Comparison of ENCODE assay signal across 9 cellular contexts in genomic region chr6:31202259-31203166, GRCh38. TPM values are rescaled to one million over a fixed set of nuclear protein-coding genes. Genes with fewer than 3 reads are reported as not detected.
DNase-seq lines count a peak whose midpoint lies in the region; ATAC-seq and TF ChIP-seq lines count a peak whose summit lies in the region.
"Had no signal": no experiment of that assay in that cellular context is flagged by ENCODE, and none has a peak within 500 bp of the region (broad histone marks: within the 10 kb centered on the region; RNA-seq: fewer than 3 reads in every experiment).

No MANE protein-coding gene starts in this region.

- H3K27me3 Mint-ChIP-seq in stimulated activated naive CD8-positive, alpha-beta T cell treated with anti-CD3 and anti-CD28 coated beads, Interleukin-15, amount 100 ng/mL, for 72 hours, result no peaks in the 10 kb centered on the region

- WGBS in esophagus squamous epithelium, 2 donors, result 25 to 28% methylated on average over 8 of the region's 11 CpGs
- WGBS in aorta, 2 donors, result 42 to 48% methylated on average over 11 of the region's 11 CpGs

- H3K9me3 Mint-ChIP-seq in stimulated activated naive CD8-positive, alpha-beta T cell treated with anti-CD3 and anti-CD28 coated beads, Interleukin-15, amount 100 ng/mL, for 72 hours, result peaks cover 7 to 23% of the 10 kb centered on the region in 2 donors
- H3K9me3 Mint-ChIP-seq: neural progenitor cell had no signal

- DNase-seq in NK-92 treated with Interleukin-12 subunit alpha and Interleukin-12 subunit beta, amount 100 ng/mL, for 24 hours (lab: John Stamatoyannopoulos, UW), result peak; percentile 26
- DNase-seq in NK-92 (lab: John Stamatoyannopoulos, UW; ENCODE audit: unreplicated experiment), result no peak
- DNase-seq in esophagus squamous epithelium (lab: John Stamatoyannopoulos, UW), result no peak
- peak in 1 of 2 donors; percentile 15 for DNase-seq in stimulated activated naive CD8-positive, alpha-beta T cell treated with anti-CD3 and anti-CD28 coated beads, Interleukin-15, amount 100 ng/mL, for 72 hours
- DNase-seq in aorta, result no peak
- no peak for DNase-seq in T-helper 9 cell
- no peak for DNase-seq in A172 (ENCODE audit: low spot score)

- peaks cover 68% of the 10 kb centered on the region for H3K4me1 Mint-ChIP-seq in stimulated activated naive CD8-positive, alpha-beta T cell treated with anti-CD3 and anti-CD28 coated beads, Interleukin-15, amount 100 ng/mL, for 72 hours

- no peak for ATAC-seq in stimulated activated naive CD8-positive, alpha-beta T cell treated with anti-CD3 and anti-CD28 coated beads, Interleukin-15, amount 100 ng/mL, for 72 hours
- no peak for ATAC-seq in aorta (ENCODE audit: low FRiP score)

- H3K4me3 ChIP-seq in esophagus squamous epithelium, result peak overlapping the region in 1 of 4 donors; percentile 71
- no peak overlapping the region for H3K4me3 ChIP-seq in aorta (ENCODE audit: low read length in 2 of 2)
- H3K4me3 ChIP-seq: neural progenitor cell had no signal

- H3K27ac ChIP-seq in esophagus squamous epithelium, result peak overlapping the region; percentile 68 to 87 (median 82)
- peak overlapping the region in 1 of 2 donors; percentile 26 for H3K27ac ChIP-seq in aorta (ENCODE audit: low read depth in 1 of 2, low read length in 2 of 2)
- H3K27ac ChIP-seq: neural progenitor cell had no signal

- H3K4me3 Mint-ChIP-seq in stimulated activated naive CD8-positive, alpha-beta T cell treated with anti-CD3 and anti-CD28 coated beads, Interleukin-15, amount 100 ng/mL, for 72 hours, result peak overlapping the region; percentile 72 to 93
- H3K4me3 Mint-ChIP-seq: neural progenitor cell had no signal

- intact Hi-C loops in esophagus squamous epithelium (cut with DNase I) (no loop called here), aorta (cut with DNase I) (loop anchor here in 1 of 2 donors (5.0 kb wide), 1 partner anchor 65 kb away; no protein-coding TSS in a partner anchor)

- H3K9me3 ChIP-seq in esophagus squamous epithelium (no peaks in the 10 kb centered on the region), aorta (ENCODE audit: control insufficient read depth, low read length) (no peaks in the 10 kb centered on the region)

- H3K36me3 ChIP-seq in esophagus squamous epithelium (no peaks in the 10 kb centered on the region), aorta (ENCODE audit: control insufficient read depth in 1 of 2, insufficient read depth in 2 of 2, low read length in 1 of 2) (no peaks in the 10 kb centered on the region)
- H3K36me3 ChIP-seq: neural progenitor cell had no signal

- 0 out of 2 replicates have a peak, but pooled peaks have one; percentile 19 for TF ChIP-seq POLR2A in Raji (IDR thresholded peaks at IDR 0.05; ENCODE audit: insufficient read depth, low read depth, low read length)
- TF ChIP-seq POLR2A in esophagus squamous epithelium (IDR thresholded peaks at IDR 0.05), result no peak

- no peak for TF ChIP-seq CTCF in esophagus squamous epithelium (IDR thresholded peaks at IDR 0.05)

- H3K27ac Mint-ChIP-seq in stimulated activated naive CD8-positive, alpha-beta T cell treated with anti-CD3 and anti-CD28 coated beads, Interleukin-15, amount 100 ng/mL, for 72 hours, result peak overlapping the region; percentile 98 to 99

- H3K27me3 ChIP-seq in esophagus squamous epithelium (peaks cover 0 to 9% (median 0%) of the 10 kb centered on the region in 4 donors), aorta (ENCODE audit: control insufficient read depth in 1 of 2, insufficient read depth in 2 of 2, low read length in 1 of 2) (no peaks in the 10 kb centered on the region)
- H3K27me3 ChIP-seq: neural progenitor cell had no signal

- H3K4me1 ChIP-seq in esophagus squamous epithelium (peaks cover 13 to 52% (median 27%) of the 10 kb centered on the region in 3 donors), aorta (ENCODE audit: control insufficient read depth in 1 of 2, insufficient read depth in 2 of 2, low read length in 2 of 2) (peaks cover 0 to 3% of the 10 kb centered on the region in 2 donors)

RNA-seq across cellular contexts. Expression of gene POU5F1, which starts 32.0 kb away (rescaled TPM):
- total RNA-seq in esophagus squamous epithelium (1 to 10 TPM in 3 of 4 donors, under 1 TPM in 1; 0.92 to 5.5 (median 3.3) TPM), aorta (1 to 10 TPM in 1 of 2 donors, under 1 TPM in 1; 0.45 to 2.2 TPM)
- 1 to 10 TPM in 1 of 2 donors, not detected in 1; 2.6 TPM for polyA plus RNA-seq in aorta
- total RNA-seq in A172 (2014; rRNA removed; shearing (Covaris generic)), result not detected in 2 replicates

RNA-seq across cellular contexts. Expression of gene TCF19, which starts 44.1 kb away (rescaled TPM):
- total RNA-seq in esophagus squamous epithelium (10 to 100 TPM; 12.2 to 17.2 (median 16.6) TPM), aorta (1 to 10 TPM; 3.1 to 8.3 TPM)
- 1 to 10 TPM; 3.4 to 4.2 TPM for polyA plus RNA-seq in aorta
- total RNA-seq in A172 (2014; rRNA removed; shearing (Covaris generic)), result 62.6 and 68.5 TPM in 2 replicates

RNA-seq across cellular contexts. Expression of gene CCHCR1, which starts 44.9 kb away (rescaled TPM):
- total RNA-seq in esophagus squamous epithelium (10 to 100 TPM; 11.9 to 21.1 (median 16.2) TPM), aorta (10 to 100 TPM; 13.7 to 23.2 TPM)
- polyA plus RNA-seq in aorta, result 10 to 100 TPM in 1 of 2 donors, 1 to 10 TPM in 1; 7.0 to 21.3 TPM
- 18.9 and 24.8 TPM in 2 replicates for total RNA-seq in A172 (2014; rRNA removed; shearing (Covaris generic))
